8 cellular contexts compared by ENCODE assay signal in genomic region chr3:186784820-186785516, GRCh38.
A peak's percentile ranks its signal among the peaks of the same experiment; 100 is the strongest.
DNase-seq lines count a peak whose midpoint lies in the region; ATAC-seq and TF ChIP-seq lines count a peak whose summit lies in the region.

No MANE protein-coding gene starts in this region.

- no peaks in the 10 kb centered on the region for H3K9me3 ChIP-seq in RWPE2 (ENCODE audit: severe bottlenecking)

- ATAC-seq in GM18505 (IDR thresholded peaks at IDR 0.05; ENCODE audit: unreplicated experiment) (no peak), RWPE2 (ENCODE audit: low read depth) (no peak), HG03196 (IDR thresholded peaks at IDR 0.05; ENCODE audit: unreplicated experiment) (no peak), GM19023 (IDR thresholded peaks at IDR 0.05; ENCODE audit: unreplicated experiment) (no peak)

- TF ChIP-seq CTCF in RWPE2 (IDR thresholded peaks at IDR 0.05; ENCODE audit: poor library complexity, severe bottlenecking), result no peak
- no peak for TF ChIP-seq CTCF in fibroblast of mammary gland (conservative IDR thresholded peaks at IDR 0.05; ENCODE audit: control insufficient read depth, insufficient read depth, low read depth, low read length)

- H3K27ac ChIP-seq in RWPE2 (ENCODE audit: poor library complexity, severe bottlenecking), result peak overlapping the region; percentile 91

- H3K4me3 ChIP-seq in RWPE2 (ENCODE audit: severe bottlenecking), result peak overlapping the region; percentile 98
- H3K4me3 ChIP-seq in fibroblast of mammary gland (ENCODE audit: control insufficient read depth, low read depth, low read length), result peak overlapping the region; percentile 100
- H3K4me3 ChIP-seq in skeletal muscle cell (ENCODE audit: low read depth, low read length), result peak overlapping the region; percentile 73

- peak; percentile 6 for TF ChIP-seq POLR2A in GM18505 (IDR thresholded peaks at IDR 0.05; ENCODE audit: borderline replicate concordance, extremely low read depth, insufficient read depth, insufficient read length)

- DNase-seq in RWPE2 (ENCODE audit: low spot score), result no peak
- no peak for DNase-seq in fibroblast of mammary gland (ENCODE audit: low read depth)
- no peak for DNase-seq in skeletal muscle cell (ENCODE audit: low read depth)
- no peak for DNase-seq in stimulated activated naive CD4-positive, alpha-beta T cell treated with Interleukin-2 at 50 U/mL for 16 hours (lab: John Stamatoyannopoulos, UW)
- DNase-seq in MV-4-11 (lab: John Stamatoyannopoulos, UW), result no peak

- H3K36me3 ChIP-seq in RWPE2 (ENCODE audit: low read depth), result peaks cover 66% of the 10 kb centered on the region

- peaks cover 14% of the 10 kb centered on the region for H3K4me1 ChIP-seq in RWPE2 (ENCODE audit: insufficient read depth, poor library complexity, severe bottlenecking)

- H3K27me3 ChIP-seq in RWPE2 (ENCODE audit: insufficient read depth, poor library complexity, severe bottlenecking), result no peaks in the 10 kb centered on the region
